In genomic region chr4:39043058-39043696, GRCh38 we compare ENCODE assay signal across 1 cellular context.
TF ChIP-seq lines count a peak whose summit lies in the region.

No MANE protein-coding gene starts in this region.

TF ChIP-seq in HepG2, 621 proteins besides CTCF, POLR2A, EP300 and RAD21 (continued from another document and continues in another):
- no peak for TF ChIP-seq BCL3 (CRISPR knock-in tag; IDR thresholded peaks at IDR 0.05)
- TF ChIP-seq ZNF652 (CRISPR knock-in tag; IDR thresholded peaks at IDR 0.05; ENCODE audit: borderline replicate concordance, low read depth): no peak
- no peak for TF ChIP-seq ZNF260 (CRISPR knock-in tag; IDR thresholded peaks at IDR 0.05; ENCODE audit: borderline replicate concordance, low read depth)
- TF ChIP-seq ZEB1 (IDR thresholded peaks at IDR 0.05; ENCODE audit: insufficient replicate concordance, low read depth): no peak
- TF ChIP-seq ZNF644 (CRISPR knock-in tag; IDR thresholded peaks at IDR 0.05; ENCODE audit: low read depth): 0 out of 2 replicates have a peak, but pooled peaks have one; percentile 7
- TF ChIP-seq POGZ (CRISPR knock-in tag; IDR thresholded peaks at IDR 0.05): 0 out of 2 replicates have a peak, but pooled peaks have one; percentile 35
- no peak for TF ChIP-seq ZNF350 (CRISPR knock-in tag; IDR thresholded peaks at IDR 0.05; ENCODE audit: borderline replicate concordance, low read depth)
- TF ChIP-seq SP4 (CRISPR knock-in tag; IDR thresholded peaks at IDR 0.05): no peak
- no peak for TF ChIP-seq ZBTB7B (CRISPR knock-in tag; IDR thresholded peaks at IDR 0.05)
- no peak for TF ChIP-seq DBP (CRISPR knock-in tag; IDR thresholded peaks at IDR 0.05; ENCODE audit: not compliant biosample characterization)
- no peak for TF ChIP-seq ZNF143 (CRISPR knock-in tag; IDR thresholded peaks at IDR 0.05)
- TF ChIP-seq, protein P1, sequence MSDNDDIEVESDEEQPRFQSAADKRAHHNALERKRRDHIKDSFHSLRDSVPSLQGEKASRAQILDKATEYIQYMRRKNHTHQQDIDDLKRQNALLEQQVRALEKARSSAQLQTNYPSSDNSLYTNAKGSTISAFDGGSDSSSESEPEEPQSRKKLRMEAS (IDR thresholded peaks at IDR 0.05): no peak
- TF ChIP-seq, protein P2, sequence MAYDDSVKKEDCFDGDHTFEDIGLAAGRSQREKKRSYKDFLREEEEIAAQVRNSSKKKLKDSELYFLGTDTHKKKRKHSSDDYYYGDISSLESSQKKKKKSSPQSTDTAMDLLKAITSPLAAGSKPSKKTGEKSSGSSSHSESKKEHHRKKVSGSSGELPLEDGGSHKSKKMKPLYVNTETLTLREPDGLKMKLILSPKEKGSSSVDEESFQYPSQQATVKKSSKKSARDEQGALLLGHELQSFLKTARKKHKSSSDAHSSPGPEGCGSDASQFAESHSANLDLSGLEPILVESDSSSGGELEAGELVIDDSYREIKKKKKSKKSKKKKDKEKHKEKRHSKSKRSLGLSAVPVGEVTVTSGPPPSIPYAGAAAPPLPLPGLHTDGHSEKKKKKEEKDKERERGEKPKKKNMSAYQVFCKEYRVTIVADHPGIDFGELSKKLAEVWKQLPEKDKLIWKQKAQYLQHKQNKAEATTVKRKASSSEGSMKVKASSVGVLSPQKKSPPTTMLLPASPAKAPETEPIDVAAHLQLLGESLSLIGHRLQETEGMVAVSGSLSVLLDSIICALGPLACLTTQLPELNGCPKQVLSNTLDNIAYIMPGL (CRISPR knock-in tag; IDR thresholded peaks at IDR 0.05; ENCODE audit: borderline replicate concordance in 1 of 2, low read depth in 1 of 2): 0 out of 4 replicates have a peak, but pooled peaks of 1 of the 2 experiments have one; percentile 11
- no peak for TF ChIP-seq FOXM1 (CRISPR knock-in tag; IDR thresholded peaks at IDR 0.05)
- 0 out of 2 replicates have a peak, but pooled peaks have one; percentile 39 for TF ChIP-seq KMT2B (CRISPR knock-in tag; IDR thresholded peaks at IDR 0.05)
- TF ChIP-seq CERS6 (CRISPR knock-in tag; IDR thresholded peaks at IDR 0.05): no peak
- TF ChIP-seq, protein P3, sequence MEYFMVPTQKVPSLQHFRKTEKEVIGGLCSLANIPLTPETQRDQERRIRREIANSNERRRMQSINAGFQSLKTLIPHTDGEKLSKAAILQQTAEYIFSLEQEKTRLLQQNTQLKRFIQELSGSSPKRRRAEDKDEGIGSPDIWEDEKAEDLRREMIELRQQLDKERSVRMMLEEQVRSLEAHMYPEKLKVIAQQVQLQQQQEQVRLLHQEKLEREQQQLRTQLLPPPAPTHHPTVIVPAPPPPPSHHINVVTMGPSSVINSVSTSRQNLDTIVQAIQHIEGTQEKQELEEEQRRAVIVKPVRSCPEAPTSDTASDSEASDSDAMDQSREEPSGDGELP (IDR thresholded peaks at IDR 0.05; ENCODE audit: borderline replicate concordance, low read depth): no peak
- no peak for TF ChIP-seq ZNF720 (CRISPR knock-in tag; IDR thresholded peaks at IDR 0.05)
- TF ChIP-seq, protein P4, sequence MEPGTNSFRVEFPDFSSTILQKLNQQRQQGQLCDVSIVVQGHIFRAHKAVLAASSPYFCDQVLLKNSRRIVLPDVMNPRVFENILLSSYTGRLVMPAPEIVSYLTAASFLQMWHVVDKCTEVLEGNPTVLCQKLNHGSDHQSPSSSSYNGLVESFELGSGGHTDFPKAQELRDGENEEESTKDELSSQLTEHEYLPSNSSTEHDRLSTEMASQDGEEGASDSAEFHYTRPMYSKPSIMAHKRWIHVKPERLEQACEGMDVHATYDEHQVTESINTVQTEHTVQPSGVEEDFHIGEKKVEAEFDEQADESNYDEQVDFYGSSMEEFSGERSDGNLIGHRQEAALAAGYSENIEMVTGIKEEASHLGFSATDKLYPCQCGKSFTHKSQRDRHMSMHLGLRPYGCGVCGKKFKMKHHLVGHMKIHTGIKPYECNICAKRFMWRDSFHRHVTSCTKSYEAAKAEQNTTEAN (CRISPR knock-in tag; conservative IDR thresholded peaks at IDR 0.05): no peak
- TF ChIP-seq SMC3 (IDR thresholded peaks at IDR 0.05; ENCODE audit: low read length): no peak
- 0 out of 2 replicates have a peak, but pooled peaks have one; percentile 41 for TF ChIP-seq THAP11 (CRISPR knock-in tag; IDR thresholded peaks at IDR 0.05)
- TF ChIP-seq, protein P5, sequence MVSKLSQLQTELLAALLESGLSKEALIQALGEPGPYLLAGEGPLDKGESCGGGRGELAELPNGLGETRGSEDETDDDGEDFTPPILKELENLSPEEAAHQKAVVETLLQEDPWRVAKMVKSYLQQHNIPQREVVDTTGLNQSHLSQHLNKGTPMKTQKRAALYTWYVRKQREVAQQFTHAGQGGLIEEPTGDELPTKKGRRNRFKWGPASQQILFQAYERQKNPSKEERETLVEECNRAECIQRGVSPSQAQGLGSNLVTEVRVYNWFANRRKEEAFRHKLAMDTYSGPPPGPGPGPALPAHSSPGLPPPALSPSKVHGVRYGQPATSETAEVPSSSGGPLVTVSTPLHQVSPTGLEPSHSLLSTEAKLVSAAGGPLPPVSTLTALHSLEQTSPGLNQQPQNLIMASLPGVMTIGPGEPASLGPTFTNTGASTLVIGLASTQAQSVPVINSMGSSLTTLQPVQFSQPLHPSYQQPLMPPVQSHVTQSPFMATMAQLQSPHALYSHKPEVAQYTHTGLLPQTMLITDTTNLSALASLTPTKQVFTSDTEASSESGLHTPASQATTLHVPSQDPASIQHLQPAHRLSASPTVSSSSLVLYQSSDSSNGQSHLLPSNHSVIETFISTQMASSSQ (IDR thresholded peaks at IDR 0.05; ENCODE audit: low read depth): peak; percentile 62; the same call in 1 of the 2 replicates
- TF ChIP-seq, protein P5 (CRISPR knock-in tag; IDR thresholded peaks at IDR 0.05; ENCODE audit: borderline replicate concordance): no peak
- TF ChIP-seq TERF1 (CRISPR knock-in tag; IDR thresholded peaks at IDR 0.05): no peak
- no peak for TF ChIP-seq ATM (IDR thresholded peaks at IDR 0.05; ENCODE audit: borderline replicate concordance)
- TF ChIP-seq IKZF4 (CRISPR knock-in tag; IDR thresholded peaks at IDR 0.05; ENCODE audit: borderline replicate concordance, low read depth, not compliant biosample characterization): no peak
- peak; percentile 83 for TF ChIP-seq CREM (IDR thresholded peaks at IDR 0.05)
- TF ChIP-seq CREM (CRISPR knock-in tag; IDR thresholded peaks at IDR 0.05): no peak
- no peak for TF ChIP-seq ZNF446 (CRISPR knock-in tag; IDR thresholded peaks at IDR 0.05)
- no peak for TF ChIP-seq HINFP (CRISPR knock-in tag; IDR thresholded peaks at IDR 0.05; ENCODE audit: low read depth)
- TF ChIP-seq TEF (CRISPR knock-in tag; IDR thresholded peaks at IDR 0.05): no peak
- TF ChIP-seq KAT8 (CRISPR knock-in tag; IDR thresholded peaks at IDR 0.05): peak; percentile 37; the same call in 1 of the 2 replicates
- no peak for TF ChIP-seq U2AF1 (optimal IDR thresholded peaks at IDR 0.05; ENCODE audit: low read depth, low read length)
- no peak for TF ChIP-seq ADNP (CRISPR knock-in tag; IDR thresholded peaks at IDR 0.05)
- TF ChIP-seq MIXL1 (CRISPR knock-in tag; IDR thresholded peaks at IDR 0.05): peak; percentile 77; the same call in 1 of the 2 replicates
- no peak for TF ChIP-seq MBNL3 (CRISPR knock-in tag; conservative IDR thresholded peaks at IDR 0.05)
- no peak for TF ChIP-seq ZNF33B (CRISPR knock-in tag; IDR thresholded peaks at IDR 0.05)
- no peak for TF ChIP-seq TGIF2 (CRISPR knock-in tag; IDR thresholded peaks at IDR 0.05)
- no peak for TF ChIP-seq EHMT2 (IDR thresholded peaks at IDR 0.05; ENCODE audit: borderline replicate concordance, low read depth, low read length)
- no peak for TF ChIP-seq PBX2 (CRISPR knock-in tag; IDR thresholded peaks at IDR 0.05)
- no peak for TF ChIP-seq ZNF703 (CRISPR knock-in tag; IDR thresholded peaks at IDR 0.05; ENCODE audit: borderline replicate concordance)
